Comparison of ENCODE assay signal across 17 cellular contexts in the genomic region with DNA sequence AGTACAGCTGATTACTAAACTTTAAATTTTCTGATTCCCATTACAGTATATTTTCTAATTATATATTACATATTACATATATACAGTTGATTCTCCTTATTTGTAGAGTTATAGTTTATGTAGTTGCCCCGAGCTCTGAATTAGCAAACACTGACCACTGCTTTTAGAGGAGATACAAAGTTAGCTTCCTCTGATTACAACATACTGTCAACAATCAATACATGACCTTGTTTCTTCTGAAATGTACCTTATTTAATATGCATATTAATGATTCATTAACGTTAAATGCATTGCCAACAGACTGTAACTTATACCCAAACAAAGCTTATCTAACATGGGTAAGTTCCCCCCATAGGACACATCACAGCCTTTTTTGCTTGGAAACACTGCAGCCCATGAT.
DNase-seq lines count a peak whose midpoint lies in the region; ATAC-seq and TF ChIP-seq lines count a peak whose summit lies in the region.
"Had no signal": no experiment of that assay in that cellular context is flagged by ENCODE, and none has a peak within 500 bp of the region (broad histone marks: within the 10 kb centered on the region; RNA-seq: fewer than 3 reads in every experiment).

No MANE protein-coding gene starts in this region.

- H3F3A ChIP-seq in PC-9 (ENCODE audit: insufficient read depth, low read depth) = peaks cover 8% of the 10 kb centered on the region; the same call in 1 of the 2 replicates

- H3K79me2 ChIP-seq in PC-9 (ENCODE audit: low read depth) = no peaks in the 10 kb centered on the region

- no peak for TF ChIP-seq CTCF in PC-9 (conservative IDR thresholded peaks at IDR 0.05)
- TF ChIP-seq CTCF in right lobe of liver (IDR thresholded peaks at IDR 0.05) = no peak

- CTCF ChIA-PET in PC-9 (lab: Charles Lee) = no interaction called here

- peak; percentile 63 for ATAC-seq in left lobe of liver
- ATAC-seq in right lobe of liver = peak; percentile 51 to 82 (median 73)
- no peak for ATAC-seq in HG02642 (IDR thresholded peaks at IDR 0.05; ENCODE audit: poor library complexity, unreplicated experiment)
- ATAC-seq: CD8-positive, alpha-beta T cell; GM23338; HCT116 had no signal

- intact Hi-C loops in PC-9 (cut with micrococcal nuclease; ENCODE audit: unreplicated experiment) (no loop called here), right lobe of liver (cut with DNase I) (no loop called here)

- H3K9me2 ChIP-seq in PC-9 (ENCODE audit: insufficient read depth) = no peaks in the 10 kb centered on the region

- H3K27ac ChIP-seq in PC-9 (peak overlapping the region; percentile 62; the same call in 1 of the 2 replicates), right lobe of liver (no peak overlapping the region)
- H3K27ac ChIP-seq: 22Rv1, BLaER1, C4-2B had no signal

- no peak overlapping the region for H3K4me2 ChIP-seq in PC-9
- H3K4me2 ChIP-seq: BLaER1, GM23338 had no signal

- no peak for DNase-seq in PC-9
- DNase-seq in left lobe of liver (ENCODE audit: low spot score) = no peak
- no peak for DNase-seq in right lobe of liver
- no peak for DNase-seq in nucleus accumbens (lab: John Stamatoyannopoulos, UW)
- DNase-seq in amniotic stem cell (lab: John Stamatoyannopoulos, UW) = no peak
- DNase-seq: Caco-2; CD4-positive, CD25-positive, alpha-beta regulatory T cell; CD8-positive, alpha-beta T cell; DMS153; DND-41; H9 had no signal

- POLR2A ChIA-PET in PC-9 (lab: Charles Lee; ENCODE audit: unreplicated experiment) = no interaction called here

- H3K36me3 ChIP-seq in PC-9 (ENCODE audit: low read depth) (peaks cover 17% of the 10 kb centered on the region; the same call in 1 of the 2 replicates), right lobe of liver (no peaks in the 10 kb centered on the region)
- H3K36me3 ChIP-seq: BLaER1 had no signal

- no peaks in the 10 kb centered on the region for H3K27me3 ChIP-seq in PC-9 (ENCODE audit: insufficient read depth, low read depth)
- no peaks in the 10 kb centered on the region for H3K27me3 ChIP-seq in right lobe of liver
- H3K27me3 ChIP-seq: BLaER1 had no signal

- no peak for TF ChIP-seq POLR2A in right lobe of liver (IDR thresholded peaks at IDR 0.05)

- BruUV-seq in PC-9 (replicated peaks; lab: Mats Ljungman, UMichigan) = no TSS peak

- H3K9me3 ChIP-seq in PC-9 (ENCODE audit: insufficient read depth, low read depth) (no peaks in the 10 kb centered on the region), right lobe of liver (no peaks in the 10 kb centered on the region)
- H3K9me3 ChIP-seq: BLaER1, Caco-2 had no signal

- H3K4me1 ChIP-seq in PC-9 (replicated peaks; ENCODE audit: insufficient read depth) = peaks cover 46% of the 10 kb centered on the region
- H3K4me1 ChIP-seq in right lobe of liver = peaks cover 0 to 19% (median 3%) of the 10 kb centered on the region in 4 donors

- 27% methylated on average over 2 of the region's 2 CpGs for WGBS in right lobe of liver (ENCODE audit: insufficient coverage, low coverage, low lambda C conversion rate, missing lambda C conversion rate)

- H4K20me1 ChIP-seq in PC-9 (ENCODE audit: insufficient read depth) = no peaks in the 10 kb centered on the region
- H4K20me1 ChIP-seq: BLaER1 had no signal

- H3K4me3 ChIP-seq in PC-9 (no peak overlapping the region), right lobe of liver (no peak overlapping the region)
- H3K4me3 ChIP-seq: BLaER1, GM23338 had no signal

- H2AFZ ChIP-seq in PC-9 = no peak overlapping the region
- H2AFZ ChIP-seq: GM23338 had no signal
